22 cellular contexts compared by ENCODE assay signal in genomic region chr5:107119656-107120055, GRCh38.
"Had no signal": no experiment of that assay in that cellular context is flagged by ENCODE, and none has a peak within 500 bp of the region (broad histone marks: within the 10 kb centered on the region; RNA-seq: fewer than 3 reads in every experiment).

No MANE protein-coding gene starts in this region.

- H3K36me3 Mint-ChIP-seq: naive thymus-derived CD8-positive, alpha-beta T cell; stimulated activated naive B cell treated with anti-CD40 and anti-IgM and Interleukin-4, amounts not matched to agents 10 μg/mL and 1 μg/mL and 100 μg/mL, for 72 hours had no signal

- DNase-seq: hypothalamus; islet precursor cell; left ventricle myocardium inferior; naive thymus-derived CD8-positive, alpha-beta T cell; ovary; right lobe of liver; stimulated activated CD4-positive, alpha-beta T cell treated with anti-CD3 and anti-CD28 coated beads, Interleukin-12 subunit alpha, Interleukin-12 subunit beta, amount 100 ng/mL, for 4 hours; stimulated activated CD4-positive, alpha-beta T cell treated with anti-CD3 and anti-CD28 coated beads, Interleukin-15, amount 100 ng/mL, for 24 hours; stimulated activated CD4-positive, alpha-beta T cell treated with anti-CD3 and anti-CD28 coated beads, Interleukin-2, amount 100 ng/mL, for 24 hours; stimulated activated CD4-positive, alpha-beta T cell treated with anti-CD3 and anti-CD28 coated beads, Interleukin-4, amount 100 ng/mL, for 1 hour; stimulated activated naive B cell treated with anti-CD40 and anti-IgM and Interleukin-4, amounts not matched to agents 10 μg/mL and 1 μg/mL and 100 μg/mL, for 72 hours; stimulated activated naive CD8-positive, alpha-beta T cell treated with anti-CD3 and anti-CD28 coated beads, Interleukin-15, Interleukin-2, amounts not matched to agents 100 U/mL and 50 U/mL, for 24 hours; stomach; testis; thyroid gland; transverse colon; upper lobe of left lung had no signal

- H3K27ac ChIP-seq: left ventricle myocardium inferior, ovary, right atrium auricular region, right lobe of liver, stomach, testis, thyroid gland, transverse colon, upper lobe of left lung, vagina had no signal

- H3K4me1 Mint-ChIP-seq: naive thymus-derived CD8-positive, alpha-beta T cell; stimulated activated naive B cell treated with anti-CD40 and anti-IgM and Interleukin-4, amounts not matched to agents 10 μg/mL and 1 μg/mL and 100 μg/mL, for 72 hours had no signal

- H3K9me3 ChIP-seq: left ventricle myocardium inferior, ovary, right atrium auricular region, right lobe of liver, stomach, testis, thyroid gland, transverse colon, upper lobe of left lung, vagina had no signal

- H3K9me3 Mint-ChIP-seq: nephron; stimulated activated naive B cell treated with anti-CD40 and anti-IgM and Interleukin-4, amounts not matched to agents 10 μg/mL and 1 μg/mL and 100 μg/mL, for 72 hours had no signal

- H3K4me3 ChIP-seq: left ventricle myocardium inferior, lung, ovary, right atrium auricular region, right lobe of liver, stomach, testis, thyroid gland, transverse colon, upper lobe of left lung, vagina had no signal

- H3K27me3 ChIP-seq: ovary, right atrium auricular region, right lobe of liver, stomach, testis, thyroid gland, transverse colon, upper lobe of left lung, vagina had no signal

- H3K36me3 ChIP-seq: left ventricle myocardium inferior, ovary, right atrium auricular region, right lobe of liver, stomach, thyroid gland, transverse colon, upper lobe of left lung, vagina had no signal

- H3K4me1 ChIP-seq: right lobe of liver, stomach, testis, thyroid gland, transverse colon, upper lobe of left lung, vagina had no signal

- H3K27me3 Mint-ChIP-seq: progenitor cell of endocrine pancreas; stimulated activated naive B cell treated with anti-CD40 and anti-IgM and Interleukin-4, amounts not matched to agents 10 μg/mL and 1 μg/mL and 100 μg/mL, for 72 hours had no signal

- H3K4me3 Mint-ChIP-seq: naive thymus-derived CD8-positive, alpha-beta T cell; nephron; stimulated activated naive B cell treated with anti-CD40 and anti-IgM and Interleukin-4, amounts not matched to agents 10 μg/mL and 1 μg/mL and 100 μg/mL, for 72 hours had no signal

- ATAC-seq: naive thymus-derived CD8-positive, alpha-beta T cell; right lobe of liver; stimulated activated naive B cell treated with anti-CD40 and anti-IgM and Interleukin-4, amounts not matched to agents 10 μg/mL and 1 μg/mL and 100 μg/mL, for 72 hours; stimulated activated naive CD8-positive, alpha-beta T cell treated with anti-CD3 and anti-CD28 coated beads, Interleukin-15, Interleukin-2, amounts not matched to agents 100 U/mL and 50 U/mL, for 24 hours had no signal

- H3K27ac Mint-ChIP-seq: naive thymus-derived CD8-positive, alpha-beta T cell; nephron; progenitor cell of endocrine pancreas; stimulated activated naive B cell treated with anti-CD40 and anti-IgM and Interleukin-4, amounts not matched to agents 10 μg/mL and 1 μg/mL and 100 μg/mL, for 72 hours had no signal
